ENCODE assay signal across 1 cellular context in genomic region chr17:57609878-57610270, GRCh38.
TF ChIP-seq lines count a peak whose summit lies in the region.

No MANE protein-coding gene starts in this region.

TF ChIP-seq in IMR-90, 13 proteins besides CTCF, POLR2A, EP300 and RAD21 (continued from another document):
- TF ChIP-seq MXI1 (IDR thresholded peaks at IDR 0.05; ENCODE audit: borderline replicate concordance, low read depth, low read length) (no peak), RFX5 (IDR thresholded peaks at IDR 0.05; ENCODE audit: low read depth, low read length) (no peak), CEBPB (IDR thresholded peaks at IDR 0.05; ENCODE audit: low read depth, low read length) (peak; percentile 47; the same call in 1 of the 2 replicates), MAZ (IDR thresholded peaks at IDR 0.05; ENCODE audit: borderline replicate concordance, low read depth, low read length) (no peak), NFE2L2 (IDR thresholded peaks at IDR 0.05; ENCODE audit: low read depth, low read length) (no peak), CHD1 (IDR thresholded peaks at IDR 0.05; ENCODE audit: low read depth, low read length) (no peak), SMC3 (IDR thresholded peaks at IDR 0.05; ENCODE audit: low read depth, low read length) (no peak), USF2 (IDR thresholded peaks at IDR 0.05; ENCODE audit: low read depth, low read length) (no peak)
TF ChIP-seq in IMR-90: peak in this region for 1.
